8 cellular contexts compared by ENCODE assay signal in the genomic region with DNA sequence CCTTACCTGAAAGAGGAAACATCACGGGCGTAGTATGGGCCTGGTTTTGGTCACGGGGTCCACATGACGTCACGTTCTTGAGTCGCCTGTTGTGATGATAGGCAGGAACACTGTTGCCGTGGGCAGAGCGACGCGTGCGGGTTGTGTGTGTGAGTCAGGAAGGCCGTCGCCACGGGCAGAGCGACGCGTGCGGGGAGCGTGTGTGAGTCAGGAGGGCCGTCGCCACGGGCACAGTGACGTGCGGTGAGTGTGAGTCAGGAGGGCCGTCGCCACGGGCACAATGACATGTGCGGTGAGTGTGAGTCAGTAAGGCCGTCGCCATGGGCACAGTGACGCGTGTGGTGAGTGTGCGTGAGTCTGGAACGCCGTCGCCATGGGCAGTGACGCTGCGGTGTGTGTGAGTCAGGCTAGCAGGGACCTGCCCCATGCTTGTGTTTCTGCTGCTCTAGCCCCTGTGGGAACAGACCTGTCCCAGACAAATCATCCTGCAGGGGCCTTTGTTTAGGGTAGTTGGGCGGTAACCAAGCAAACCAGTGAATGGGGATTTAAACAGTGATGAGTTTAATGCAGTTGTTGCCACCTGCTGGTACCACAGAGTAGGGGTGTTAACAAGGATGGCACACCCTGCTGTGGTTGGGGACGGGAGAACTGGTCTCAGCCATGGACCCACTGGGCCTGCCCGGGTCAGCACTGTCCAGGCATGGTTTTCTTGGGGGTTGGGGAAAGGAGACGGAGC. TPM values are rescaled to one million over a fixed set of nuclear protein-coding genes. Genes with fewer than 3 reads are reported as not detected.
A peak's percentile ranks its signal among the peaks of the same experiment; 100 is the strongest.
DNase-seq lines count a peak whose midpoint lies in the region; ATAC-seq, FAIRE-seq and TF ChIP-seq lines count a peak whose summit lies in the region.

No MANE protein-coding gene starts in this region.

- no peak overlapping the region for H2AFZ ChIP-seq in H1 (ENCODE audit: low read length)

- no peak overlapping the region for H2BK120ac ChIP-seq in H1 (replicated peaks; ENCODE audit: low read depth, low read length)

- no peak; a peak in 1 of 4 replicates for TF ChIP-seq CTCF in H1 (IDR thresholded peaks at IDR 0.05; ENCODE audit: control extremely low read depth in 1 of 3, insufficient read depth in 1 of 3, low read depth in 1 of 3, low read length in 3 of 3)

- peaks cover 36 to 75% (median 62%) of the 10 kb centered on the region in 4 experiments for H3K36me3 ChIP-seq in H1 (ENCODE audit: control insufficient read depth in 2 of 4, insufficient read depth in 4 of 4, low read length in 3 of 4)

- no peak for TF ChIP-seq POLR2A in H1 (IDR thresholded peaks at IDR 0.05; ENCODE audit: control extremely low read depth in 1 of 2, low read depth in 2 of 2, low read length in 2 of 2)

- H4K5ac ChIP-seq in H1 (ENCODE audit: insufficient read length, low read depth, low read length), result no peak overlapping the region

- H3K4me2 ChIP-seq in H1 (ENCODE audit: insufficient read depth in 1 of 2, low read depth in 2 of 2, low read length in 2 of 2), result no peak overlapping the region

- H2BK15ac ChIP-seq in H1 (ENCODE audit: low read length), result no peak overlapping the region

- no peak overlapping the region for H2BK12ac ChIP-seq in H1 (ENCODE audit: low read depth, low read length)

- TF ChIP-seq RAD21 in H1 (IDR thresholded peaks at IDR 0.05 in 1 of 2, conservative IDR thresholded peaks at IDR 0.05 in 1 of 2; ENCODE audit: low read depth in 2 of 2, low read length in 2 of 2), result no peak

- TF ChIP-seq EP300 in H1 (IDR thresholded peaks at IDR 0.05; ENCODE audit: borderline replicate concordance in 1 of 2, low read depth in 2 of 2, low read length in 2 of 2), result no peak

- H3K56ac ChIP-seq in H1 (replicated peaks; ENCODE audit: insufficient read length, low read depth, low read length), result no peak overlapping the region

- H3K14ac ChIP-seq in H1 (ENCODE audit: insufficient read length), result no peak overlapping the region

- H3K4me3 ChIP-seq in H1 (ENCODE audit: extremely low read depth in 1 of 4, insufficient read depth in 2 of 4, low read depth in 3 of 4, low read length in 4 of 4), result no peak overlapping the region
- no peak overlapping the region for H3K4me3 ChIP-seq in skeletal muscle cell (ENCODE audit: low read depth, low read length)

- no peaks in the 10 kb centered on the region for H3K27me3 ChIP-seq in H1 (replicated peaks in 1 of 4; ENCODE audit: control insufficient read depth in 3 of 4, extremely low read depth in 1 of 4, insufficient read depth in 3 of 4, low read length in 3 of 4)

- H3K4ac ChIP-seq in H1 (replicated peaks; ENCODE audit: insufficient read length, low read depth, low read length), result no peak overlapping the region

- H3K9ac ChIP-seq in H1 (replicated peaks in 1 of 4; ENCODE audit: extremely low read depth in 1 of 4, low read depth in 3 of 4, low read length in 3 of 4), result peak overlapping the region in 2 of 4 experiments; percentile 14 to 48; a peak in 4 of 7 replicates

- H3K23ac ChIP-seq in H1 (ENCODE audit: insufficient read length), result no peak overlapping the region

- no peak for ATAC-seq in GM19397 (IDR thresholded peaks at IDR 0.05; ENCODE audit: unreplicated experiment)

- no peak overlapping the region for H2AK5ac ChIP-seq in H1 (ENCODE audit: low read depth, low read length)

- DNase-seq in A172 (ENCODE audit: low spot score) (peak; percentile 98), HTR-8/SVneo (ENCODE audit: insufficient read length, low spot score) (peak; percentile 78), H1 (ENCODE audit: low read depth in 1 of 2, low spot score in 2 of 2) (no peak), skeletal muscle cell (ENCODE audit: low read depth) (peak; percentile 94), NK-92 (lab: John Stamatoyannopoulos, UW; ENCODE audit: unreplicated experiment) (no peak), NCI-H446 treated with DMSO at 0.1 percent for 48 hours (lab: John Stamatoyannopoulos, UW) (no peak)
- DNase-seq in activated CD4-positive, alpha-beta T cell treated with anti-CD3 and anti-CD28 coated beads for 48 hours, result peak; percentile 88

- H4K8ac ChIP-seq in H1 (ENCODE audit: extremely low read depth, insufficient read depth, low read length), result no peak overlapping the region; the same call in 1 of the 2 replicates

- H3K27ac ChIP-seq in H1 (ENCODE audit: low read depth, low read length), result peak overlapping the region; percentile 63

- H3K9me3 ChIP-seq in H1 (ENCODE audit: insufficient read depth in 2 of 2, low read depth in 1 of 2, low read length in 1 of 2), result no peaks in the 10 kb centered on the region

- WGBS in H1 (ENCODE audit: extremely low coverage in 1 of 2, insufficient coverage in 1 of 2, insufficient read length in 1 of 2, insufficient replicate concordance in 2 of 2, low coverage in 1 of 2, low lambda C conversion rate in 2 of 2, missing lambda C conversion rate in 1 of 2), 2 experiments, result 92% methylated on average over 32 of the region's 42 CpGs; no CpG with 5 or more reads in 1 of the 2 experiments

- H4K91ac ChIP-seq in H1 (replicated peaks; ENCODE audit: insufficient read length, low read length), result no peak overlapping the region

- H2BK5ac ChIP-seq in H1 (ENCODE audit: low read depth, low read length), result no peak overlapping the region

- POLR2A ChIA-PET in H1 (lab: Charles Lee; ENCODE audit: partially characterized antibody), result interaction anchor here (0.6 to 1.4 kb wide), 2 partner anchors 12 to 28 kb away, joined by 3 read pairs; no protein-coding TSS in a partner anchor

- no peak overlapping the region for H2BK20ac ChIP-seq in H1 (ENCODE audit: low read length)

- CTCF ChIA-PET in H1 (lab: Charles Lee; ENCODE audit: partially characterized antibody), result interaction anchor here (1.1 to 2.8 kb wide), 3 partner anchors 10 to 95 kb away, joined by 5 to 13 read pairs (median 5); no protein-coding TSS in a partner anchor

- H3K79me2 ChIP-seq in H1 (ENCODE audit: control insufficient read depth in 1 of 2, insufficient read depth in 2 of 2, low read length in 2 of 2), result no peaks in the 10 kb centered on the region

- H3K79me1 ChIP-seq in H1 (ENCODE audit: low read depth, low read length), result peaks cover 2% of the 10 kb centered on the region; the same call in 1 of the 2 replicates

- H3K4me1 ChIP-seq in H1 (replicated peaks in 1 of 4; ENCODE audit: control insufficient read depth in 3 of 4, insufficient read depth in 4 of 4, low read length in 3 of 4), result no peaks in the 10 kb centered on the region

- H4K20me1 ChIP-seq in H1 (replicated peaks in 1 of 2; ENCODE audit: control insufficient read depth in 1 of 2, insufficient read depth in 2 of 2, low read length in 2 of 2), result peaks cover 5 to 18% of the 10 kb centered on the region in 2 experiments

- H3K18ac ChIP-seq in H1 (ENCODE audit: extremely low read depth, low read length), result no peak overlapping the region

- H3K23me2 ChIP-seq in H1 (ENCODE audit: low read depth, low read length), result no peaks in the 10 kb centered on the region

- FAIRE-seq in HTR-8/SVneo (lab: Jason Lieb, UNC), result peak; percentile 100
- FAIRE-seq in H1 (lab: Jason Lieb, UNC), result no peak

TF ChIP-seq in H1, 55 proteins besides CTCF, POLR2A, EP300 and RAD21 (continues in another document):
- no peak for TF ChIP-seq KDM4A (IDR thresholded peaks at IDR 0.05; ENCODE audit: low read depth, low read length, severe bottlenecking)
- no peak for TF ChIP-seq CHD1 (IDR thresholded peaks at IDR 0.05; ENCODE audit: low read depth, low read length)
- no peak for TF ChIP-seq E2F6 (IDR thresholded peaks at IDR 0.05)
- no peak for TF ChIP-seq ASH2L (IDR thresholded peaks at IDR 0.05; ENCODE audit: low read length)
- TF ChIP-seq SP1 (IDR thresholded peaks at IDR 0.05; ENCODE audit: low read depth, low read length), result no peak
- TF ChIP-seq RFX5 (IDR thresholded peaks at IDR 0.05; ENCODE audit: borderline replicate concordance, low read depth, low read length), result no peak
- no peak for TF ChIP-seq SRF (IDR thresholded peaks at IDR 0.05; ENCODE audit: low read depth, low read length)
- TF ChIP-seq RXRA (IDR thresholded peaks at IDR 0.05; ENCODE audit: insufficient read depth, low read depth, low read length), result no peak
- no peak for TF ChIP-seq BCL11A (IDR thresholded peaks at IDR 0.05; ENCODE audit: low read depth in 2 of 2, low read length in 2 of 2)
- no peak for TF ChIP-seq KDM1A (IDR thresholded peaks at IDR 0.05; ENCODE audit: borderline replicate concordance, low read length)
- TF ChIP-seq CBX5 (IDR thresholded peaks at IDR 0.05; ENCODE audit: low read depth, low read length), result no peak
- TF ChIP-seq CHD2 (IDR thresholded peaks at IDR 0.05; ENCODE audit: low read length), result no peak

RNA-seq across cellular contexts. Expression of gene TRIP13, which starts 19.8 kb away (rescaled TPM):
- 92.9 and 108 TPM in 2 replicates for total RNA-seq in A172 (2014; rRNA removed; shearing (Covaris generic))
- total RNA-seq in H1 (2021; fragmentation: NEBNext Ultra II Directional; extraction: Animal tissue kit (Norgen Biotek cat#: 25700)), result 34.5 and 39.2 TPM in 2 replicates
- 17.9 and 20.0 TPM in 2 replicates for polyA plus RNA-seq in H1 (2011; rRNA removed)
- polyA plus RNA-seq in H1 (2011; cell fraction: cytosol; rRNA removed), result 28.8 TPM
- 27.0 TPM for polyA plus RNA-seq in H1 (2011; cell fraction: nucleus; rRNA removed)
- polyA plus RNA-seq in H1 (2012, experiment 1 of 2), result 26.9 to 37.9 TPM (median 33.7 TPM) in 4 replicates
- polyA plus RNA-seq in H1 (2012, experiment 2 of 2), result 13.1 TPM
- polyA plus RNA-seq in H1 (2013, experiment 1 of 2), result 33.0 TPM
- polyA plus RNA-seq in H1 (2013, experiment 2 of 2), result 33.3 TPM
- 29.1 and 53.1 TPM in 2 replicates for polyA minus RNA-seq in H1 (2011; rRNA and poly(A)+ RNA removed)
- polyA minus RNA-seq in H1 (2011; cell fraction: cytosol; rRNA and poly(A)+ RNA removed), result 20.4 TPM
- polyA minus RNA-seq in H1 (2011; cell fraction: nucleus; rRNA and poly(A)+ RNA removed), result 24.3 TPM

RNA-seq across cellular contexts. Expression of gene BRD9, which starts 19.9 kb away (rescaled TPM):
- total RNA-seq in A172 (2014; rRNA removed; shearing (Covaris generic)), result 29.9 and 38.8 TPM in 2 replicates
- 46.5 and 49.4 TPM in 2 replicates for total RNA-seq in H1 (2021; fragmentation: NEBNext Ultra II Directional; extraction: Animal tissue kit (Norgen Biotek cat#: 25700))
- polyA plus RNA-seq in H1 (2011; rRNA removed), result 9.3 and 16.2 TPM in 2 replicates
- polyA plus RNA-seq in H1 (2011; cell fraction: cytosol; rRNA removed), result 17.0 TPM
- 50.5 TPM for polyA plus RNA-seq in H1 (2011; cell fraction: nucleus; rRNA removed)
- 36.8 to 40.3 TPM (median 39.2 TPM) in 4 replicates for polyA plus RNA-seq in H1 (2012, experiment 1 of 2)
- polyA plus RNA-seq in H1 (2012, experiment 2 of 2), result 14.0 TPM
- polyA plus RNA-seq in H1 (2013, experiment 1 of 2), result 29.3 TPM
- 26.5 TPM for polyA plus RNA-seq in H1 (2013, experiment 2 of 2)
- polyA minus RNA-seq in H1 (2011; rRNA and poly(A)+ RNA removed), result 22.4 and 30.0 TPM in 2 replicates
- polyA minus RNA-seq in H1 (2011; cell fraction: cytosol; rRNA and poly(A)+ RNA removed), result 18.1 TPM
- polyA minus RNA-seq in H1 (2011; cell fraction: nucleus; rRNA and poly(A)+ RNA removed), result 48.6 TPM

Comparison
In these comparisons a context has a peak if more than half of its experiments do, and no peak if none do; other contexts are left out.
1. DNase-seq: peak in A172 (single experiment), HTR-8/SVneo (single experiment), activated CD4-positive, alpha-beta T cell treated with anti-CD3 and anti-CD28 coated beads for 48 hours (single experiment) and skeletal muscle cell (single experiment); none in H1 (0 of 2), NK-92 (single experiment) and NCI-H446 treated with DMSO at 0.1 percent for 48 hours (single experiment).